In the genomic region with DNA sequence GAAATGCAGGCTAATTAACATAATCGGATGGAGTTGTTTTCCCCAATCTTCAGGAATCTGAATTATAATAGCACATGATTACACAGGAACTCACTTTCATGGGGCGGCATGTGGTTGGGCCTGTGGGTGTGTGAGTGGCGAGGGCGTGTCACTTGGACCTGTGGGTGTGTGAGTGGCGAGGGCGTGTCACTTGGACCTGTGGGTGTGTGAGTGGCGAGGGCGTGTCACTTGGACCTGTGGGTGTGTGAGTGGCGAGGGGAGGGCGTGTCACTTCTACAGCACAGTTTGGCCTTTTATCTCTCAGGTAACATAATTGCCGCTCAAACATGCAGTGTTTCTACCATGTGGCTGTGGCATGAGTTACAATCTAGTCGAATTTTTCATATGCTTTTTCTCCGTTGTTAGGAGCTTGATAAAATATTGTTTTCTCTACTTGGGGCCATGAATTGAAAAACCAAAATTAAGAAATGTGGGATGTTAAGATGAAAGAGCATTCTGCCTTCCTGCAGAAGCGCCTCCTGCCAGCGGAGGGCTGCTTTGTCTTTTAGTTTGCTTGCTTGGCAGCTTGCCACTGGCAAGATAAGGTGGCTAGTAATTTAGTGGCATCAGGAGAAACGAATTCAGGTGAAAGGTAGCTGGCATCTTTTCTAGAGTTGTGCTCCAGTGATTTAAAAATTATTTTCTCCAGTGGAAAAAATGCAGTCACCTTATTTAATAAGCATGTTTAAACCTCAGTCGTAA, we compare ENCODE assay signal across 1 cellular context.
TF ChIP-seq lines count a peak whose summit lies in the region.

No MANE protein-coding gene starts in this region.

TF ChIP-seq in SK-N-SH treated with all-trans-retinoic acid at 6 μM for 48 hours, 23 proteins besides CTCF, POLR2A, EP300 and RAD21 (continued from another document):
- TF ChIP-seq, protein P1, sequence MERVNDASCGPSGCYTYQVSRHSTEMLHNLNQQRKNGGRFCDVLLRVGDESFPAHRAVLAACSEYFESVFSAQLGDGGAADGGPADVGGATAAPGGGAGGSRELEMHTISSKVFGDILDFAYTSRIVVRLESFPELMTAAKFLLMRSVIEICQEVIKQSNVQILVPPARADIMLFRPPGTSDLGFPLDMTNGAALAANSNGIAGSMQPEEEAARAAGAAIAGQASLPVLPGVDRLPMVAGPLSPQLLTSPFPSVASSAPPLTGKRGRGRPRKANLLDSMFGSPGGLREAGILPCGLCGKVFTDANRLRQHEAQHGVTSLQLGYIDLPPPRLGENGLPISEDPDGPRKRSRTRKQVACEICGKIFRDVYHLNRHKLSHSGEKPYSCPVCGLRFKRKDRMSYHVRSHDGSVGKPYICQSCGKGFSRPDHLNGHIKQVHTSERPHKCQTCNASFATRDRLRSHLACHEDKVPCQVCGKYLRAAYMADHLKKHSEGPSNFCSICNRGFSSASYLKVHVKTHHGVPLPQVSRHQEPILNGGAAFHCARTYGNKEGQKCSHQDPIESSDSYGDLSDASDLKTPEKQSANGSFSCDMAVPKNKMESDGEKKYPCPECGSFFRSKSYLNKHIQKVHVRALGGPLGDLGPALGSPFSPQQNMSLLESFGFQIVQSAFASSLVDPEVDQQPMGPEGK (CRISPR knock-in tag; IDR thresholded peaks at IDR 0.05; ENCODE audit: borderline replicate concordance): no peak
- TF ChIP-seq BACH2 (CRISPR knock-in tag; IDR thresholded peaks at IDR 0.05; ENCODE audit: borderline replicate concordance) (no peak), GLIS3 (CRISPR knock-in tag; IDR thresholded peaks at IDR 0.05) (no peak), ZNF565 (CRISPR knock-in tag; conservative IDR thresholded peaks at IDR 0.05; ENCODE audit: low read depth) (no peak)
